Comparison of ENCODE assay signal across 1 cellular context in the genomic region with DNA sequence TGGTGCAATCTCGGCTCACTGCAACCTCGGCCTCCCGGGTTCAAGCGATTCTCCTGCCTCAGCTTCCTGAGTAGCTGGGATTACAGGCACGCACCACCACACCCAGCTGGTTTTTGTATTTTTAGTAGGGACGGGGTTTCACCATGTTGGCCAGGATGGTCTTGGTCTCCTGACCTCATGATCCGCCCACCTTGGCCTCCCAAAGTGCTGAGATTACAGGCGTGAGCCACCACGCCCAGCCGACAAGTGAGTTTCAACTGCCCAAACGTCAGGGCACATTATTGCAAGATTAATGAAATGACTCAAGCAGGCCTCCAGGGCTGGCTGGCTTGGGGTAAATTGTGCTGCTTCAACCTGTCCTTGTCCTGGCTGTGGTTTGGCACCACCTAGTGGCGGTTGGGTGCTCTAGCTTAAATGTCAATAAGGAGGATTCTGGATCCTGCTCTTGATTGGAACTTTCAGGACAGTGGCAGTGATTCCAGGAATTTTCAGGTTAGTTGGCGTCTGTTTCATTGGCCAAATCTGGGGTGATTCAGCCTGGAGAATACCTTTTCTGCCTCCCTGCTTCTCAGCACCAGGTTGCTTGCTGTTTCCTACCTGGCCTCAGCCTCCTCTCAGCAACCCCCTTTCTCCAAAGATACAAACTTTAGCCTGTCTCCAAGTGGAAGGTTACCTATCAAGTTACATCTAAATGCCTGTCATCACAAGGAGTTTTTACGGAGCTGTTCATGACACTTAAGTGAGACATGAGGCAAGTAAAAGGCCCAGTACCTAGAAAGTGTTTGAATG.
TF ChIP-seq lines count a peak whose summit lies in the region.

No MANE protein-coding gene starts in this region.

TF ChIP-seq in IMR-90, 13 proteins besides CTCF, POLR2A, EP300 and RAD21 (continued from another document):
- TF ChIP-seq NFE2L2 (IDR thresholded peaks at IDR 0.05; ENCODE audit: low read depth, low read length) (no peak), SMC3 (IDR thresholded peaks at IDR 0.05; ENCODE audit: low read depth, low read length) (peak; percentile 98), MAZ (IDR thresholded peaks at IDR 0.05; ENCODE audit: borderline replicate concordance, low read depth, low read length) (peak; percentile 45; the same call in 1 of the 2 replicates), RFX5 (IDR thresholded peaks at IDR 0.05; ENCODE audit: low read depth, low read length) (no peak), MXI1 (IDR thresholded peaks at IDR 0.05; ENCODE audit: borderline replicate concordance, low read depth, low read length) (no peak)
- TF ChIP-seq, protein P1, sequence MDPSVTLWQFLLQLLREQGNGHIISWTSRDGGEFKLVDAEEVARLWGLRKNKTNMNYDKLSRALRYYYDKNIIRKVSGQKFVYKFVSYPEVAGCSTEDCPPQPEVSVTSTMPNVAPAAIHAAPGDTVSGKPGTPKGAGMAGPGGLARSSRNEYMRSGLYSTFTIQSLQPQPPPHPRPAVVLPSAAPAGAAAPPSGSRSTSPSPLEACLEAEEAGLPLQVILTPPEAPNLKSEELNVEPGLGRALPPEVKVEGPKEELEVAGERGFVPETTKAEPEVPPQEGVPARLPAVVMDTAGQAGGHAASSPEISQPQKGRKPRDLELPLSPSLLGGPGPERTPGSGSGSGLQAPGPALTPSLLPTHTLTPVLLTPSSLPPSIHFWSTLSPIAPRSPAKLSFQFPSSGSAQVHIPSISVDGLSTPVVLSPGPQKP (IDR thresholded peaks at IDR 0.05; ENCODE audit: borderline replicate concordance, low read depth, low read length): no peak
